In genomic region chr11:67440229-67441081, GRCh38 we compare ENCODE assay signal across 10 cellular contexts. TPM values are rescaled to one million over a fixed set of nuclear protein-coding genes. Genes with fewer than 3 reads are reported as not detected.
DNase-seq lines count a peak whose midpoint lies in the region; ATAC-seq and TF ChIP-seq lines count a peak whose summit lies in the region.
"Had no signal": no experiment of that assay in that cellular context is flagged by ENCODE, and none has a peak within 500 bp of the region (broad histone marks: within the 10 kb centered on the region; RNA-seq: fewer than 3 reads in every experiment).

No MANE protein-coding gene starts in this region.

- H3K4me3 ChIP-seq in Peyer's patch (no peak overlapping the region), skeletal muscle tissue (ENCODE audit: low read length in 3 of 3) (no peak overlapping the region)

- H3K9me3 ChIP-seq in Peyer's patch (no peaks in the 10 kb centered on the region), skeletal muscle tissue (ENCODE audit: control insufficient read depth in 3 of 3, low read length in 3 of 3) (no peaks in the 10 kb centered on the region)
- H3K9me3 ChIP-seq: SK-N-SH had no signal

- peak overlapping the region; percentile 44 to 99 (median 78) for H3K27ac ChIP-seq in Peyer's patch
- peak overlapping the region; percentile 51 for H3K27ac ChIP-seq in skeletal muscle tissue (ENCODE audit: low read depth, low read length)

- peaks cover 29% of the 10 kb centered on the region for H3K36me3 Mint-ChIP-seq in T-helper 1 cell treated with Interleukin-12 subunit alpha and Interleukin-12 subunit beta and Interleukin-4 antibody, amounts not matched to agents 30 μg/mL and 1 μg/mL, for 36 hours (ENCODE audit: low read depth)
- peaks cover 74% of the 10 kb centered on the region for H3K36me3 Mint-ChIP-seq in dendritic cell treated with granulocyte-macrophage colony-stimulating factor and Interleukin-4, amounts not matched to agents 40 ng/mL and 50 ng/mL, for 4 days (ENCODE audit: low read depth)

- intact Hi-C loops in dendritic cell treated with granulocyte-macrophage colony-stimulating factor and Interleukin-4, amounts not matched to agents 40 ng/mL and 50 ng/mL, for 4 days (cut with micrococcal nuclease): no loop called here

- H3K9ac ChIP-seq in skeletal muscle tissue (ENCODE audit: low read depth in 1 of 3, low read length in 3 of 3): peak overlapping the region in 1 of 3 donors; percentile 57
- H3K9ac ChIP-seq: SK-N-SH had no signal

- H3K4me1 Mint-ChIP-seq in T-helper 1 cell treated with Interleukin-12 subunit alpha and Interleukin-12 subunit beta and Interleukin-4 antibody, amounts not matched to agents 30 μg/mL and 1 μg/mL, for 36 hours (ENCODE audit: low read depth): peaks cover 47% of the 10 kb centered on the region
- H3K4me1 Mint-ChIP-seq in dendritic cell treated with granulocyte-macrophage colony-stimulating factor and Interleukin-4, amounts not matched to agents 40 ng/mL and 50 ng/mL, for 4 days (ENCODE audit: low read depth): peaks cover 78% of the 10 kb centered on the region

- TF ChIP-seq CTCF in Peyer's patch (IDR thresholded peaks at IDR 0.05): no peak

- peak overlapping the region; percentile 99 for H3K27ac Mint-ChIP-seq in T-helper 1 cell treated with Interleukin-12 subunit alpha and Interleukin-12 subunit beta and Interleukin-4 antibody, amounts not matched to agents 30 μg/mL and 1 μg/mL, for 36 hours
- H3K27ac Mint-ChIP-seq in dendritic cell treated with granulocyte-macrophage colony-stimulating factor and Interleukin-4, amounts not matched to agents 40 ng/mL and 50 ng/mL, for 4 days: peak overlapping the region; percentile 60

- ATAC-seq in SK-N-SH treated with all-trans-retinoic acid at 6 μM for 48 hours: no peak
- ATAC-seq in HG03354 (IDR thresholded peaks at IDR 0.05; ENCODE audit: poor library complexity, severe bottlenecking, unreplicated experiment): no peak

- H3K36me3 ChIP-seq in Peyer's patch: peaks cover 0 to 57% (median 0%) of the 10 kb centered on the region in 3 donors
- peaks cover 4 to 17% (median 12%) of the 10 kb centered on the region in 3 donors for H3K36me3 ChIP-seq in skeletal muscle tissue (ENCODE audit: control insufficient read depth in 3 of 3, insufficient read depth in 3 of 3, low read length in 3 of 3)

- H3K4me1 ChIP-seq in Peyer's patch: peaks cover 0 to 60% (median 44%) of the 10 kb centered on the region in 4 donors
- H3K4me1 ChIP-seq in skeletal muscle tissue (ENCODE audit: control insufficient read depth in 3 of 3, insufficient read depth in 3 of 3, low read length in 3 of 3): peaks cover 25 to 41% (median 32%) of the 10 kb centered on the region in 3 donors

- DNase-seq in T-helper 1 cell (no peak), Peyer's patch (no peak), AG08395 (ENCODE audit: low spot score) (no peak)
- DNase-seq: SK-N-SH had no signal

- no peaks in the 10 kb centered on the region for H3K9me3 Mint-ChIP-seq in T-helper 1 cell treated with Interleukin-12 subunit alpha and Interleukin-12 subunit beta and Interleukin-4 antibody, amounts not matched to agents 30 μg/mL and 1 μg/mL, for 36 hours
- no peaks in the 10 kb centered on the region for H3K9me3 Mint-ChIP-seq in dendritic cell treated with granulocyte-macrophage colony-stimulating factor and Interleukin-4, amounts not matched to agents 40 ng/mL and 50 ng/mL, for 4 days

- peak overlapping the region; percentile 99 for H3K4me3 Mint-ChIP-seq in T-helper 1 cell treated with Interleukin-12 subunit alpha and Interleukin-12 subunit beta and Interleukin-4 antibody, amounts not matched to agents 30 μg/mL and 1 μg/mL, for 36 hours
- H3K4me3 Mint-ChIP-seq in dendritic cell treated with granulocyte-macrophage colony-stimulating factor and Interleukin-4, amounts not matched to agents 40 ng/mL and 50 ng/mL, for 4 days: peak overlapping the region; percentile 10

- TF ChIP-seq POLR2A in Peyer's patch (IDR thresholded peaks at IDR 0.05): no peak

- H3K27me3 Mint-ChIP-seq in T-helper 1 cell treated with Interleukin-12 subunit alpha and Interleukin-12 subunit beta and Interleukin-4 antibody, amounts not matched to agents 30 μg/mL and 1 μg/mL, for 36 hours (ENCODE audit: low read depth): no peaks in the 10 kb centered on the region
- no peaks in the 10 kb centered on the region for H3K27me3 Mint-ChIP-seq in dendritic cell treated with granulocyte-macrophage colony-stimulating factor and Interleukin-4, amounts not matched to agents 40 ng/mL and 50 ng/mL, for 4 days

- H3K27me3 ChIP-seq in Peyer's patch (no peaks in the 10 kb centered on the region), skeletal muscle tissue (ENCODE audit: control insufficient read depth in 3 of 3, insufficient read depth in 3 of 3, low read length in 3 of 3) (no peaks in the 10 kb centered on the region)

TF ChIP-seq in SK-N-SH treated with all-trans-retinoic acid at 6 μM for 48 hours, 23 proteins besides CTCF, POLR2A, EP300 and RAD21 (continues in another document):
- TF ChIP-seq POU6F1 (CRISPR knock-in tag; IDR thresholded peaks at IDR 0.05; ENCODE audit: borderline replicate concordance, low read depth): no peak
- no peak for TF ChIP-seq GLIS3 (CRISPR knock-in tag; IDR thresholded peaks at IDR 0.05)
- TF ChIP-seq CREB5 (CRISPR knock-in tag; IDR thresholded peaks at IDR 0.05; ENCODE audit: low read depth): no peak
- no peak for TF ChIP-seq TCF4 (CRISPR knock-in tag; IDR thresholded peaks at IDR 0.05; ENCODE audit: borderline replicate concordance)
- no peak for TF ChIP-seq TSHZ2 (CRISPR knock-in tag; IDR thresholded peaks at IDR 0.05)
- no peak for TF ChIP-seq BACH2 (CRISPR knock-in tag; IDR thresholded peaks at IDR 0.05; ENCODE audit: borderline replicate concordance)
- TF ChIP-seq CSDC2 (CRISPR knock-in tag; IDR thresholded peaks at IDR 0.05): no peak
- TF ChIP-seq ZNF565 (CRISPR knock-in tag; conservative IDR thresholded peaks at IDR 0.05; ENCODE audit: low read depth): no peak
- no peak for TF ChIP-seq SNAI2 (CRISPR knock-in tag; IDR thresholded peaks at IDR 0.05)
- no peak for TF ChIP-seq ISL1 (CRISPR knock-in tag; IDR thresholded peaks at IDR 0.05)

RNA-seq across cellular contexts. Expression of gene CORO1B, which starts 2.8 kb away (rescaled TPM):
- total RNA-seq in Peyer's patch (100 to 1,000 TPM in 3 of 4 donors, 10 to 100 TPM in 1; 68.5 to 161 (median 138) TPM), skeletal muscle tissue (34.4 TPM)

RNA-seq across cellular contexts. Expression of gene PTPRCAP, which starts 3.0 kb away (rescaled TPM):
- 10 to 100 TPM; 17.3 to 56.9 (median 21.7) TPM for total RNA-seq in Peyer's patch
- not detected for total RNA-seq in skeletal muscle tissue

RNA-seq across cellular contexts. Expression of gene GPR152, which starts 12.1 kb away (rescaled TPM):
- not detected for total RNA-seq in Peyer's patch
- total RNA-seq in skeletal muscle tissue: not detected
- total RNA-seq: LHCN-M2 had no signal

RNA-seq across cellular contexts. Expression of gene RPS6KB2, which starts 12.2 kb away (rescaled TPM):
- 10 to 100 TPM; 58.0 to 88.3 (median 63.5) TPM for total RNA-seq in Peyer's patch
- 23.5 TPM for total RNA-seq in skeletal muscle tissue

RNA-seq across cellular contexts. Expression of gene CABP4, which starts 14.7 kb away (rescaled TPM):
- 1 to 10 TPM in 1 of 4 donors, under 1 TPM in 2, not detected in 1; 0.85 to 3.3 (median 0.94) TPM for total RNA-seq in Peyer's patch
- total RNA-seq in skeletal muscle tissue: 0.52 TPM

Comparison
In these comparisons a context has a peak if more than half of its experiments do, and no peak if none do; other contexts are left out.
1. RNA of gene PTPRCAP, which starts 3.0 kb away (total RNA-seq): 17.3 to 56.9 TPM in Peyer's patch; not detected in skeletal muscle tissue (single experiment); every median in the first group is over 10 times any median in the second.